In the genomic region with DNA sequence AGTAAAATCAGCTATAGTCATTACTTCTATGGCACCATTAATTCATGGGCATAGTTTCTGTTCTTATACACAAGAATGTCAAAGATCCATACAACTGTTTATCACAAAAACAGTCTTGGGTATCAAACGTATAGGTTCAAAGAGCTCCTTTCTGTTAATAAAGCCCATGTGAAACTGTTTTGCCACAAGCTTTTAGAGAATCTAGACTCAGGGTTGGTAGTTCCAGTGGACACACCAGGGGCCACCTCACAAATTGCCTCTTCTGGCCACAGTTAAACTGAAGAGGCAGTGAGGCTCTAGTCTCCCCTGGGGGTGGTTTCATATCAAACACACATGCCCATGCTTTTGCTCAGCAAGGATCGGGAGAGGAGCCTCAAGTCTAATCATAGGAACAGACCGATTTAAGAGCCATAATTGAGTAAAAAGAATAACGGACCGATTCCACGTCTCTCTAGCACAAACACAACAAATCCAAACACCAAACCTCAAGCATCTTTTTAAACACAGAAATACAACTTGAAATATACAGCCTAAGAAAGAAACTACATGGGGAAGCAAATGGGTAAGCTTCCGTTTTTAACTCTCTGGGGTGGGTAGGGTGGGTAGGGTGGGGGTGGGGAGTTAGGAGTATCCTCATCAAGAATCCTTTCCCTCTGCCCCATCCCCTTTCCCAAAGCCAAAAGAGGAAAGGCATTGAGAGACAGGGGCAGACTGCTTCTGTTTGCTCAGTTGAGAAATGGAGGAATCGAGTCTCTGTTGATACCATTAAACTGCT, we compare ENCODE assay signal across 1 cellular context.
TF ChIP-seq lines count a peak whose summit lies in the region.

No MANE protein-coding gene starts in this region.

TF ChIP-seq in H1, 55 proteins besides CTCF, POLR2A, EP300 and RAD21 (continued from another document):
- TF ChIP-seq HDAC6 (IDR thresholded peaks at IDR 0.05; ENCODE audit: low read depth, low read length) (no peak), POLR2AphosphoS5 (IDR thresholded peaks at IDR 0.05; ENCODE audit: low read depth, low read length) (no peak), ATF3 (IDR thresholded peaks at IDR 0.05; ENCODE audit: insufficient read depth, low read depth, low read length) (no peak), SP2 (IDR thresholded peaks at IDR 0.05; ENCODE audit: low read length) (no peak), JUND (IDR thresholded peaks at IDR 0.05; ENCODE audit: low read length) (no peak), NANOG (IDR thresholded peaks at IDR 0.05; ENCODE audit: insufficient read depth, low read depth, low read length, poor library complexity, severe bottlenecking) (no peak), NRF1 (IDR thresholded peaks at IDR 0.05; ENCODE audit: low read depth, low read length) (no peak), SIN3A (conservative IDR thresholded peaks at IDR 0.05 in 1 of 2, IDR thresholded peaks at IDR 0.05 in 1 of 2; ENCODE audit: low read depth in 1 of 2, low read length in 2 of 2) (no peak), GABPA (IDR thresholded peaks at IDR 0.05; ENCODE audit: borderline replicate concordance, insufficient read depth, low read length) (no peak), PHF8 (conservative IDR thresholded peaks at IDR 0.05; ENCODE audit: low read depth, low read length) (no peak), POU5F1 (IDR thresholded peaks at IDR 0.05; ENCODE audit: low read depth, low read length) (no peak), EGR1 (IDR thresholded peaks at IDR 0.05; ENCODE audit: borderline replicate concordance, low read depth, low read length) (no peak)
- TF ChIP-seq, protein P1, sequence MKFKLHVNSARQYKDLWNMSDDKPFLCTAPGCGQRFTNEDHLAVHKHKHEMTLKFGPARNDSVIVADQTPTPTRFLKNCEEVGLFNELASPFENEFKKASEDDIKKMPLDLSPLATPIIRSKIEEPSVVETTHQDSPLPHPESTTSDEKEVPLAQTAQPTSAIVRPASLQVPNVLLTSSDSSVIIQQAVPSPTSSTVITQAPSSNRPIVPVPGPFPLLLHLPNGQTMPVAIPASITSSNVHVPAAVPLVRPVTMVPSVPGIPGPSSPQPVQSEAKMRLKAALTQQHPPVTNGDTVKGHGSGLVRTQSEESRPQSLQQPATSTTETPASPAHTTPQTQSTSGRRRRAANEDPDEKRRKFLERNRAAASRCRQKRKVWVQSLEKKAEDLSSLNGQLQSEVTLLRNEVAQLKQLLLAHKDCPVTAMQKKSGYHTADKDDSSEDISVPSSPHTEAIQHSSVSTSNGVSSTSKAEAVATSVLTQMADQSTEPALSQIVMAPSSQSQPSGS (IDR thresholded peaks at IDR 0.05; ENCODE audit: low read length), result no peak
